34 cellular contexts compared by ENCODE assay signal in genomic region chr6:13212096-13212495, GRCh38.
"Had no signal": no experiment of that assay in that cellular context is flagged by ENCODE, and none has a peak within 500 bp of the region (broad histone marks: within the 10 kb centered on the region; RNA-seq: fewer than 3 reads in every experiment).

No MANE protein-coding gene starts in this region.

- DNase-seq: Karpas-422, Kasumi-1, MG63, MM.1S, MV-4-11, NCI-H1048, NCI-H1092, NCI-H1092 treated with DMSO at 0.1 percent for 48 hours, NCI-H1105, NCI-H1105 treated with DMSO at 0.1 percent for 48 hours, NCI-H1417, NCI-H1417 treated with DMSO at 0.1 percent for 48 hours, NCI-H1436, NCI-H1436 treated with DMSO at 0.1 percent for 48 hours, NCI-H146, NCI-H1694, NCI-H1694 treated with DMSO at 0.1 percent for 48 hours, NCI-H187, NCI-H187 treated with DMSO at 0.1 percent for 48 hours, NCI-H1930, NCI-H2029, NCI-H2029 treated with DMSO at 0.1 percent for 48 hours, NCI-H2081, NCI-H2081 treated with DMSO at 0.1 percent for 48 hours, NCI-H2107, NCI-H2171, NCI-H2171 treated with DMSO at 0.1 percent for 48 hours, NCI-H2227 treated with DMSO at 0.1 percent for 48 hours, NCI-H226, NCI-H345, NCI-H446, NCI-H446 treated with DMSO at 0.1 percent for 48 hours, NCI-H510A, NCI-H510A treated with DMSO at 0.1 percent for 48 hours had no signal
